ENCODE assay signal across 2 cellular contexts in genomic region chr18:3572761-3573160, GRCh38.
TF ChIP-seq lines count a peak whose summit lies in the region.

No MANE protein-coding gene starts in this region.

TF ChIP-seq in HepG2, 621 proteins besides CTCF, POLR2A, EP300 and RAD21:
- peak; percentile 68 for TF ChIP-seq MAFF (IDR thresholded peaks at IDR 0.05; ENCODE audit: low read depth, low read length)
- TF ChIP-seq MAFK (conservative IDR thresholded peaks at IDR 0.05 in 1 of 2, IDR thresholded peaks at IDR 0.05 in 1 of 2; ENCODE audit: low read length in 2 of 2): peak; percentile 68 to 80
- no peak for TF ChIP-seq ZNF576 (CRISPR knock-in tag; IDR thresholded peaks at IDR 0.05)

TF ChIP-seq in IMR-90, 13 proteins besides CTCF, POLR2A, EP300 and RAD21:
- no peak for TF ChIP-seq FOS (IDR thresholded peaks at IDR 0.05; ENCODE audit: low read depth, low read length)
- no peak for TF ChIP-seq MAZ (IDR thresholded peaks at IDR 0.05; ENCODE audit: borderline replicate concordance, low read depth, low read length)
- TF ChIP-seq CHD1 (IDR thresholded peaks at IDR 0.05; ENCODE audit: low read depth, low read length): no peak
- no peak for TF ChIP-seq CEBPB (IDR thresholded peaks at IDR 0.05; ENCODE audit: low read depth, low read length)
- TF ChIP-seq NFE2L2 (IDR thresholded peaks at IDR 0.05; ENCODE audit: low read depth, low read length): no peak
- TF ChIP-seq RFX5 (IDR thresholded peaks at IDR 0.05; ENCODE audit: low read depth, low read length): no peak
- no peak for TF ChIP-seq SMC3 (IDR thresholded peaks at IDR 0.05; ENCODE audit: low read depth, low read length)
- no peak for TF ChIP-seq BHLHE40 (IDR thresholded peaks at IDR 0.05; ENCODE audit: low read depth, low read length)
- TF ChIP-seq MAFK (IDR thresholded peaks at IDR 0.05; ENCODE audit: low read depth, low read length): peak; percentile 58
TF ChIP-seq in IMR-90: peak in this region for 1.
